1 cellular context compared by ENCODE assay signal in genomic region chr20:50274570-50275430, GRCh38.
TF ChIP-seq lines count a peak whose summit lies in the region.

No MANE protein-coding gene starts in this region.

TF ChIP-seq in HepG2, 621 proteins besides CTCF, POLR2A, EP300 and RAD21 (continued from another document and continues in another):
- TF ChIP-seq CEBPZ (IDR thresholded peaks at IDR 0.05; ENCODE audit: low read length) (no peak), HES4 (CRISPR knock-in tag; IDR thresholded peaks at IDR 0.05; ENCODE audit: borderline replicate concordance) (peak; percentile 93; the same call in 1 of the 2 replicates), POLR2AphosphoS2 (IDR thresholded peaks at IDR 0.05; ENCODE audit: low read depth, low read length) (no peak), SMAD3 (CRISPR knock-in tag; IDR thresholded peaks at IDR 0.05) (peak; percentile 41; the same call in 1 of the 2 replicates), MTF1 (CRISPR knock-in tag; IDR thresholded peaks at IDR 0.05) (no peak), ZNF83 (CRISPR knock-in tag; IDR thresholded peaks at IDR 0.05; ENCODE audit: borderline replicate concordance) (peak; percentile 63; the same call in 1 of the 2 replicates), STAT5B (CRISPR knock-in tag; IDR thresholded peaks at IDR 0.05) (no peak), CCDC6 (CRISPR knock-in tag; IDR thresholded peaks at IDR 0.05) (peak; percentile 72; the same call in 1 of the 2 replicates), FLYWCH1 (CRISPR knock-in tag; IDR thresholded peaks at IDR 0.05) (no peak), KLF15 (CRISPR knock-in tag; IDR thresholded peaks at IDR 0.05; ENCODE audit: borderline replicate concordance) (no peak; the same call in 1 of the 2 replicates), HCFC1 (IDR thresholded peaks at IDR 0.05; ENCODE audit: low read depth, low read length) (no peak), ZNF224 (CRISPR knock-in tag; IDR thresholded peaks at IDR 0.05) (0 out of 2 replicates have a peak, but pooled peaks have one; percentile 39), ZFP82 (CRISPR knock-in tag; IDR thresholded peaks at IDR 0.05; ENCODE audit: borderline replicate concordance) (peak; percentile 95), MED1 (CRISPR knock-in tag; IDR thresholded peaks at IDR 0.05) (peak; percentile 97), ZFP1 (CRISPR knock-in tag; IDR thresholded peaks at IDR 0.05) (peak; percentile 92), ZNF737 (CRISPR knock-in tag; IDR thresholded peaks at IDR 0.05; ENCODE audit: borderline replicate concordance) (peak; percentile 80; the same call in 1 of the 2 replicates), BCLAF1 (IDR thresholded peaks at IDR 0.05) (no peak), KDM6A (CRISPR knock-in tag; IDR thresholded peaks at IDR 0.05; ENCODE audit: low read depth) (peak; percentile 88), SMARCE1 (IDR thresholded peaks at IDR 0.05; ENCODE audit: borderline replicate concordance) (no peak), NCOR1 (IDR thresholded peaks at IDR 0.05; ENCODE audit: borderline replicate concordance, low read length) (no peak), ZMYM4 (CRISPR knock-in tag; IDR thresholded peaks at IDR 0.05) (peak; percentile 88), PPARG (CRISPR knock-in tag; conservative IDR thresholded peaks at IDR 0.05) (peak; percentile 87), ZNF747 (CRISPR knock-in tag; IDR thresholded peaks at IDR 0.05; ENCODE audit: borderline replicate concordance) (no peak; the same call in 1 of the 2 replicates), ZFAT (CRISPR knock-in tag; conservative IDR thresholded peaks at IDR 0.05) (no peak), NFAT5 (CRISPR knock-in tag; IDR thresholded peaks at IDR 0.05) (no peak), XBP1 (CRISPR knock-in tag; IDR thresholded peaks at IDR 0.05) (no peak), KLF6 (CRISPR knock-in tag; IDR thresholded peaks at IDR 0.05) (peak; percentile 96; the same call in 1 of the 2 replicates), ZNF235 (CRISPR knock-in tag; IDR thresholded peaks at IDR 0.05; ENCODE audit: borderline replicate concordance) (0 out of 2 replicates have a peak, but pooled peaks have one; percentile 25), NFIC (IDR thresholded peaks at IDR 0.05; ENCODE audit: low read length) (no peak)
- TF ChIP-seq, protein P1, sequence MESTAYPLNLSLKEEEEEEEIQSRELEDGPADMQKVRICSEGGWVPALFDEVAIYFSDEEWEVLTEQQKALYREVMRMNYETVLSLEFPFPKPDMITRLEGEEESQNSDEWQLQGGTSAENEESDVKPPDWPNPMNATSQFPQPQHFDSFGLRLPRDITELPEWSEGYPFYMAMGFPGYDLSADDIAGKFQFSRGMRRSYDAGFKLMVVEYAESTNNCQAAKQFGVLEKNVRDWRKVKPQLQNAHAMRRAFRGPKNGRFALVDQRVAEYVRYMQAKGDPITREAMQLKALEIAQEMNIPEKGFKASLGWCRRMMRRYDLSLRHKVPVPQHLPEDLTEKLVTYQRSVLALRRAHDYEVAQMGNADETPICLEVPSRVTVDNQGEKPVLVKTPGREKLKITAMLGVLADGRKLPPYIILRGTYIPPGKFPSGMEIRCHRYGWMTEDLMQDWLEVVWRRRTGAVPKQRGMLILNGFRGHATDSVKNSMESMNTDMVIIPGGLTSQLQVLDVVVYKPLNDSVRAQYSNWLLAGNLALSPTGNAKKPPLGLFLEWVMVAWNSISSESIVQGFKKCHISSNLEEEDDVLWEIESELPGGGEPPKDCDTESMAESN (CRISPR knock-in tag; conservative IDR thresholded peaks at IDR 0.05) = peak; percentile 88
- TF ChIP-seq, protein P2, sequence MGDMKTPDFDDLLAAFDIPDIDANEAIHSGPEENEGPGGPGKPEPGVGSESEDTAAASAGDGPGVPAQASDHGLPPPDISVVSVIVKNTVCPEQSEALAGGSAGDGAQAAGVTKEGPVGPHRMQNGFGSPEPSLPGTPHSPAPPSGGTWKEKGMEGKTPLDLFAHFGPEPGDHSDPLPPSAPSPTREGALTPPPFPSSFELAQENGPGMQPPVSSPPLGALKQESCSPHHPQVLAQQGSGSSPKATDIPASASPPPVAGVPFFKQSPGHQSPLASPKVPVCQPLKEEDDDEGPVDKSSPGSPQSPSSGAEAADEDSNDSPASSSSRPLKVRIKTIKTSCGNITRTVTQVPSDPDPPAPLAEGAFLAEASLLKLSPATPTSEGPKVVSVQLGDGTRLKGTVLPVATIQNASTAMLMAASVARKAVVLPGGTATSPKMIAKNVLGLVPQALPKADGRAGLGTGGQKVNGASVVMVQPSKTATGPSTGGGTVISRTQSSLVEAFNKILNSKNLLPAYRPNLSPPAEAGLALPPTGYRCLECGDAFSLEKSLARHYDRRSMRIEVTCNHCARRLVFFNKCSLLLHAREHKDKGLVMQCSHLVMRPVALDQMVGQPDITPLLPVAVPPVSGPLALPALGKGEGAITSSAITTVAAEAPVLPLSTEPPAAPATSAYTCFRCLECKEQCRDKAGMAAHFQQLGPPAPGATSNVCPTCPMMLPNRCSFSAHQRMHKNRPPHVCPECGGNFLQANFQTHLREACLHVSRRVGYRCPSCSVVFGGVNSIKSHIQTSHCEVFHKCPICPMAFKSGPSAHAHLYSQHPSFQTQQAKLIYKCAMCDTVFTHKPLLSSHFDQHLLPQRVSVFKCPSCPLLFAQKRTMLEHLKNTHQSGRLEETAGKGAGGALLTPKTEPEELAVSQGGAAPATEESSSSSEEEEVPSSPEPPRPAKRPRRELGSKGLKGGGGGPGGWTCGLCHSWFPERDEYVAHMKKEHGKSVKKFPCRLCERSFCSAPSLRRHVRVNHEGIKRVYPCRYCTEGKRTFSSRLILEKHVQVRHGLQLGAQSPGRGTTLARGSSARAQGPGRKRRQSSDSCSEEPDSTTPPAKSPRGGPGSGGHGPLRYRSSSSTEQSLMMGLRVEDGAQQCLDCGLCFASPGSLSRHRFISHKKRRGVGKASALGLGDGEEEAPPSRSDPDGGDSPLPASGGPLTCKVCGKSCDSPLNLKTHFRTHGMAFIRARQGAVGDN (CRISPR knock-in tag; IDR thresholded peaks at IDR 0.05) = peak; percentile 99
- TF ChIP-seq, protein P3, sequence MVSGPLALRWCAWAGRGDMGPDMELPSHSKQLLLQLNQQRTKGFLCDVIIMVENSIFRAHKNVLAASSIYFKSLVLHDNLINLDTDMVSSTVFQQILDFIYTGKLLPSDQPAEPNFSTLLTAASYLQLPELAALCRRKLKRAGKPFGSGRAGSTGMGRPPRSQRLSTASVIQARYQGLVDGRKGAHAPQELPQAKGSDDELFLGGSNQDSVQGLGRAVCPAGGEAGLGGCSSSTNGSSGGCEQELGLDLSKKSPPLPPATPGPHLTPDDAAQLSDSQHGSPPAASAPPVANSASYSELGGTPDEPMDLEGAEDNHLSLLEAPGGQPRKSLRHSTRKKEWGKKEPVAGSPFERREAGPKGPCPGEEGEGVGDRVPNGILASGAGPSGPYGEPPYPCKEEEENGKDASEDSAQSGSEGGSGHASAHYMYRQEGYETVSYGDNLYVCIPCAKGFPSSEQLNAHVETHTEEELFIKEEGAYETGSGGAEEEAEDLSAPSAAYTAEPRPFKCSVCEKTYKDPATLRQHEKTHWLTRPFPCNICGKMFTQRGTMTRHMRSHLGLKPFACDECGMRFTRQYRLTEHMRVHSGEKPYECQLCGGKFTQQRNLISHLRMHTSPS (CRISPR knock-in tag; IDR thresholded peaks at IDR 0.05; ENCODE audit: low read depth) = peak; percentile 100
- TF ChIP-seq, protein P4, sequence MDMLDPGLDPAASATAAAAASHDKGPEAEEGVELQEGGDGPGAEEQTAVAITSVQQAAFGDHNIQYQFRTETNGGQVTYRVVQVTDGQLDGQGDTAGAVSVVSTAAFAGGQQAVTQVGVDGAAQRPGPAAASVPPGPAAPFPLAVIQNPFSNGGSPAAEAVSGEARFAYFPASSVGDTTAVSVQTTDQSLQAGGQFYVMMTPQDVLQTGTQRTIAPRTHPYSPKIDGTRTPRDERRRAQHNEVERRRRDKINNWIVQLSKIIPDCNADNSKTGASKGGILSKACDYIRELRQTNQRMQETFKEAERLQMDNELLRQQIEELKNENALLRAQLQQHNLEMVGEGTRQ (IDR thresholded peaks at IDR 0.05; ENCODE audit: low read depth, low read length) = no peak
- TF ChIP-seq, protein P4 (CRISPR knock-in tag; IDR thresholded peaks at IDR 0.05; ENCODE audit: borderline replicate concordance) = peak; percentile 39; the same call in 1 of the 2 replicates
